1 cellular context compared by ENCODE assay signal in genomic region chr14:39474416-39474911, GRCh38.
TF ChIP-seq lines count a peak whose summit lies in the region.

No MANE protein-coding gene starts in this region.

TF ChIP-seq in GM12878, 131 proteins besides CTCF, POLR2A, EP300 and RAD21 (continued from another document and continues in another):
- TF ChIP-seq, protein P1, sequence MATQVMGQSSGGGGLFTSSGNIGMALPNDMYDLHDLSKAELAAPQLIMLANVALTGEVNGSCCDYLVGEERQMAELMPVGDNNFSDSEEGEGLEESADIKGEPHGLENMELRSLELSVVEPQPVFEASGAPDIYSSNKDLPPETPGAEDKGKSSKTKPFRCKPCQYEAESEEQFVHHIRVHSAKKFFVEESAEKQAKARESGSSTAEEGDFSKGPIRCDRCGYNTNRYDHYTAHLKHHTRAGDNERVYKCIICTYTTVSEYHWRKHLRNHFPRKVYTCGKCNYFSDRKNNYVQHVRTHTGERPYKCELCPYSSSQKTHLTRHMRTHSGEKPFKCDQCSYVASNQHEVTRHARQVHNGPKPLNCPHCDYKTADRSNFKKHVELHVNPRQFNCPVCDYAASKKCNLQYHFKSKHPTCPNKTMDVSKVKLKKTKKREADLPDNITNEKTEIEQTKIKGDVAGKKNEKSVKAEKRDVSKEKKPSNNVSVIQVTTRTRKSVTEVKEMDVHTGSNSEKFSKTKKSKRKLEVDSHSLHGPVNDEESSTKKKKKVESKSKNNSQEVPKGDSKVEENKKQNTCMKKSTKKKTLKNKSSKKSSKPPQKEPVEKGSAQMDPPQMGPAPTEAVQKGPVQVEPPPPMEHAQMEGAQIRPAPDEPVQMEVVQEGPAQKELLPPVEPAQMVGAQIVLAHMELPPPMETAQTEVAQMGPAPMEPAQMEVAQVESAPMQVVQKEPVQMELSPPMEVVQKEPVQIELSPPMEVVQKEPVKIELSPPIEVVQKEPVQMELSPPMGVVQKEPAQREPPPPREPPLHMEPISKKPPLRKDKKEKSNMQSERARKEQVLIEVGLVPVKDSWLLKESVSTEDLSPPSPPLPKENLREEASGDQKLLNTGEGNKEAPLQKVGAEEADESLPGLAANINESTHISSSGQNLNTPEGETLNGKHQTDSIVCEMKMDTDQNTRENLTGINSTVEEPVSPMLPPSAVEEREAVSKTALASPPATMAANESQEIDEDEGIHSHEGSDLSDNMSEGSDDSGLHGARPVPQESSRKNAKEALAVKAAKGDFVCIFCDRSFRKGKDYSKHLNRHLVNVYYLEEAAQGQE (IDR thresholded peaks at IDR 0.05; ENCODE audit: low read depth, low read length): no peak
- TF ChIP-seq IRF4 (IDR thresholded peaks at IDR 0.05; ENCODE audit: low read depth, low read length) (no peak), RAD51 (IDR thresholded peaks at IDR 0.05) (no peak), JUNB (IDR thresholded peaks at IDR 0.05) (peak; percentile 56; the same call in 1 of the 2 replicates), RELB (IDR thresholded peaks at IDR 0.05; ENCODE audit: low read depth) (no peak; the same call in 1 of the 2 replicates), BRCA1 (IDR thresholded peaks at IDR 0.05; ENCODE audit: low read depth, low read length) (no peak), YY1 (IDR thresholded peaks at IDR 0.05; ENCODE audit: low read depth, low read length) (no peak), TCF3 (IDR thresholded peaks at IDR 0.05; ENCODE audit: borderline replicate concordance, insufficient read depth, low read depth, low read length) (no peak), BMI1 (IDR thresholded peaks at IDR 0.05; ENCODE audit: borderline replicate concordance) (no peak), ASH2L (IDR thresholded peaks at IDR 0.05; ENCODE audit: borderline replicate concordance, low read depth) (no peak), CHD2 (IDR thresholded peaks at IDR 0.05; ENCODE audit: borderline replicate concordance, low read depth, low read length) (no peak), NFIC (IDR thresholded peaks at IDR 0.05; ENCODE audit: low read depth, low read length) (peak; percentile 77; the same call in 1 of the 2 replicates), PAX5 (IDR thresholded peaks at IDR 0.05; ENCODE audit: borderline replicate concordance, low read depth, low read length) (no peak), USF2 (IDR thresholded peaks at IDR 0.05; ENCODE audit: borderline replicate concordance, low read depth, low read length) (no peak), MYB (IDR thresholded peaks at IDR 0.05; ENCODE audit: borderline replicate concordance, low read depth, low read length) (no peak), CBX3 (IDR thresholded peaks at IDR 0.05; ENCODE audit: borderline replicate concordance, low read depth) (no peak), ZSCAN29 (IDR thresholded peaks at IDR 0.05) (no peak), CREM (IDR thresholded peaks at IDR 0.05; ENCODE audit: low read depth) (peak; percentile 45; the same call in 1 of the 2 replicates), FOS (IDR thresholded peaks at IDR 0.05; ENCODE audit: borderline replicate concordance, extremely low read depth, insufficient read length) (no peak), POLR2AphosphoS2 (IDR thresholded peaks at IDR 0.05; ENCODE audit: low read depth, low read length) (no peak), FOXM1 (IDR thresholded peaks at IDR 0.05; ENCODE audit: low read depth, low read length) (peak; percentile 72; the same call in 1 of the 2 replicates), IKZF1 (conservative IDR thresholded peaks at IDR 0.05) (peak; percentile 74), ZBTB4 (CRISPR knock-in tag; IDR thresholded peaks at IDR 0.05) (no peak), BACH1 (IDR thresholded peaks at IDR 0.05; ENCODE audit: borderline replicate concordance) (no peak), ZBED1 (IDR thresholded peaks at IDR 0.05; ENCODE audit: borderline replicate concordance) (no peak), CUX1 (IDR thresholded peaks at IDR 0.05; ENCODE audit: insufficient replicate concordance, low read depth, low read length) (no peak), YBX1 (IDR thresholded peaks at IDR 0.05) (no peak), USF1 (IDR thresholded peaks at IDR 0.05; ENCODE audit: borderline replicate concordance, extremely low read length, insufficient read depth, low read depth, low read length) (no peak)
- TF ChIP-seq, protein P2, sequence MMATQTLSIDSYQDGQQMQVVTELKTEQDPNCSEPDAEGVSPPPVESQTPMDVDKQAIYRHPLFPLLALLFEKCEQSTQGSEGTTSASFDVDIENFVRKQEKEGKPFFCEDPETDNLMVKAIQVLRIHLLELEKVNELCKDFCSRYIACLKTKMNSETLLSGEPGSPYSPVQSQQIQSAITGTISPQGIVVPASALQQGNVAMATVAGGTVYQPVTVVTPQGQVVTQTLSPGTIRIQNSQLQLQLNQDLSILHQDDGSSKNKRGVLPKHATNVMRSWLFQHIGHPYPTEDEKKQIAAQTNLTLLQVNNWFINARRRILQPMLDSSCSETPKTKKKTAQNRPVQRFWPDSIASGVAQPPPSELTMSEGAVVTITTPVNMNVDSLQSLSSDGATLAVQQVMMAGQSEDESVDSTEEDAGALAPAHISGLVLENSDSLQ (IDR thresholded peaks at IDR 0.05): no peak
- TF ChIP-seq, protein P3, sequence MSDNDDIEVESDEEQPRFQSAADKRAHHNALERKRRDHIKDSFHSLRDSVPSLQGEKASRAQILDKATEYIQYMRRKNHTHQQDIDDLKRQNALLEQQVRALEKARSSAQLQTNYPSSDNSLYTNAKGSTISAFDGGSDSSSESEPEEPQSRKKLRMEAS (IDR thresholded peaks at IDR 0.05; ENCODE audit: low read depth, low read length): no peak
- TF ChIP-seq, protein P4, sequence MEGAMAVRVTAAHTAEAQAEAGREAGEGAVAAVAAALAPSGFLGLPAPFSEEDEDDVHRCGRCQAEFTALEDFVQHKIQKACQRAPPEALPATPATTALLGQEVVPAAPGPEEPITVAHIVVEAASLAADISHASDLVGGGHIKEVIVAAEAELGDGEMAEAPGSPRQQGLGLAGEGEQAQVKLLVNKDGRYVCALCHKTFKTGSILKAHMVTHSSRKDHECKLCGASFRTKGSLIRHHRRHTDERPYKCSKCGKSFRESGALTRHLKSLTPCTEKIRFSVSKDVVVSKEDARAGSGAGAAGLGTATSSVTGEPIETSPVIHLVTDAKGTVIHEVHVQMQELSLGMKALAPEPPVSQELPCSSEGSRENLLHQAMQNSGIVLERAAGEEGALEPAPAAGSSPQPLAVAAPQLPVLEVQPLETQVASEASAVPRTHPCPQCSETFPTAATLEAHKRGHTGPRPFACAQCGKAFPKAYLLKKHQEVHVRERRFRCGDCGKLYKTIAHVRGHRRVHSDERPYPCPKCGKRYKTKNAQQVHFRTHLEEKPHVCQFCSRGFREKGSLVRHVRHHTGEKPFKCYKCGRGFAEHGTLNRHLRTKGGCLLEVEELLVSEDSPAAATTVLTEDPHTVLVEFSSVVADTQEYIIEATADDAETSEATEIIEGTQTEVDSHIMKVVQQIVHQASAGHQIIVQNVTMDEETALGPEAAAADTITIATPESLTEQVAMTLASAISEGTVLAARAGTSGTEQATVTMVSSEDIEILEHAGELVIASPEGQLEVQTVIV (IDR thresholded peaks at IDR 0.05; ENCODE audit: borderline replicate concordance, partially characterized antibody): no peak
- TF ChIP-seq, protein P5, sequence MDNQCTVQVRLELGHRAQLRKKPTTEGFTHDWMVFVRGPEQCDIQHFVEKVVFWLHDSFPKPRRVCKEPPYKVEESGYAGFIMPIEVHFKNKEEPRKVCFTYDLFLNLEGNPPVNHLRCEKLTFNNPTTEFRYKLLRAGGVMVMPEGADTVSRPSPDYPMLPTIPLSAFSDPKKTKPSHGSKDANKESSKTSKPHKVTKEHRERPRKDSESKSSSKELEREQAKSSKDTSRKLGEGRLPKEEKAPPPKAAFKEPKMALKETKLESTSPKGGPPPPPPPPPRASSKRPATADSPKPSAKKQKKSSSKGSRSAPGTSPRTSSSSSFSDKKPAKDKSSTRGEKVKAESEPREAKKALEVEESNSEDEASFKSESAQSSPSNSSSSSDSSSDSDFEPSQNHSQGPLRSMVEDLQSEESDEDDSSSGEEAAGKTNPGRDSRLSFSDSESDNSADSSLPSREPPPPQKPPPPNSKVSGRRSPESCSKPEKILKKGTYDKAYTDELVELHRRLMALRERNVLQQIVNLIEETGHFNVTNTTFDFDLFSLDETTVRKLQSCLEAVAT (IDR thresholded peaks at IDR 0.05): 0 out of 2 replicates have a peak, but pooled peaks have one; percentile 35
- TF ChIP-seq, protein P6, sequence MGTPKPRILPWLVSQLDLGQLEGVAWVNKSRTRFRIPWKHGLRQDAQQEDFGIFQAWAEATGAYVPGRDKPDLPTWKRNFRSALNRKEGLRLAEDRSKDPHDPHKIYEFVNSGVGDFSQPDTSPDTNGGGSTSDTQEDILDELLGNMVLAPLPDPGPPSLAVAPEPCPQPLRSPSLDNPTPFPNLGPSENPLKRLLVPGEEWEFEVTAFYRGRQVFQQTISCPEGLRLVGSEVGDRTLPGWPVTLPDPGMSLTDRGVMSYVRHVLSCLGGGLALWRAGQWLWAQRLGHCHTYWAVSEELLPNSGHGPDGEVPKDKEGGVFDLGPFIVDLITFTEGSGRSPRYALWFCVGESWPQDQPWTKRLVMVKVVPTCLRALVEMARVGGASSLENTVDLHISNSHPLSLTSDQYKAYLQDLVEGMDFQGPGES (IDR thresholded peaks at IDR 0.05): no peak
